Comparison of ENCODE assay signal across 1 cellular context in the genomic region with DNA sequence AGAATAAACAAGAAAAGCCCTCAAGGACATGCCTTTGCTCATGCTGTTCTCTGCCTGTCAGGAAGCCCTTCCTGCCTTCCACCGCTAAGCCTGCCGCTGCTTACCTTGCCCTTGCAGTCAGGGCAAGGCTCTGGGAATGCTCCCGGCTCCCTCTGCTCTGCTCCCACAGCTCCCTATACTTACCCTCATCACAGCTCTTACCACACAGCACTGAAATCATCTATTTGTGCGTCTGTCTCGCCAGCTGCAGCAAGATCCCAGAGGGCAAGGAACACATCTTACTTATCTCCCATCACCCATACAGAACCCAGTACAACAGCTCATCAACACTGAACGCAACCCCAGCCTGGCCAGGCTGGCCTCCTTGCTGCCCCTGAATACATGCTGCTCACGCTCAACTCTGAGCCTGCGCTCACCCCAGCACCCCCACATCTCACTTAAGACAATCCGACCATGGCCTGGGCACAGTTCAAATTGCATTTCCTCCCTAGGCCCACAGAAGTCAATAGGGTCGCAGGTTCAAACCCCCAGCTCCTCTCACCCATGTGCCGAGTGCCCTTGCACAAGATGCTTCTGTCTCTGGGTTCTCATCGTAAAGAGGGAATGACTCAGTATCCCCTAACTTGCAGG.
TF ChIP-seq lines count a peak whose summit lies in the region.

No MANE protein-coding gene starts in this region.

TF ChIP-seq in HepG2, 621 proteins besides CTCF, POLR2A, EP300 and RAD21:
- no peak for TF ChIP-seq PRMT3 (CRISPR knock-in tag; IDR thresholded peaks at IDR 0.05; ENCODE audit: borderline replicate concordance, low read depth)
- TF ChIP-seq, protein P1, sequence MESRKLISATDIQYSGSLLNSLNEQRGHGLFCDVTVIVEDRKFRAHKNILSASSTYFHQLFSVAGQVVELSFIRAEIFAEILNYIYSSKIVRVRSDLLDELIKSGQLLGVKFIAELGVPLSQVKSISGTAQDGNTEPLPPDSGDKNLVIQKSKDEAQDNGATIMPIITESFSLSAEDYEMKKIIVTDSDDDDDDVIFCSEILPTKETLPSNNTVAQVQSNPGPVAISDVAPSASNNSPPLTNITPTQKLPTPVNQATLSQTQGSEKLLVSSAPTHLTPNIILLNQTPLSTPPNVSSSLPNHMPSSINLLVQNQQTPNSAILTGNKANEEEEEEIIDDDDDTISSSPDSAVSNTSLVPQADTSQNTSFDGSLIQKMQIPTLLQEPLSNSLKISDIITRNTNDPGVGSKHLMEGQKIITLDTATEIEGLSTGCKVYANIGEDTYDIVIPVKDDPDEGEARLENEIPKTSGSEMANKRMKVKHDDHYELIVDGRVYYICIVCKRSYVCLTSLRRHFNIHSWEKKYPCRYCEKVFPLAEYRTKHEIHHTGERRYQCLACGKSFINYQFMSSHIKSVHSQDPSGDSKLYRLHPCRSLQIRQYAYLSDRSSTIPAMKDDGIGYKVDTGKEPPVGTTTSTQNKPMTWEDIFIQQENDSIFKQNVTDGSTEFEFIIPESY (CRISPR knock-in tag; IDR thresholded peaks at IDR 0.05): 0 out of 2 replicates have a peak, but pooled peaks have one; percentile 7
